Comparison of ENCODE assay signal across 8 cellular contexts in the genomic region with DNA sequence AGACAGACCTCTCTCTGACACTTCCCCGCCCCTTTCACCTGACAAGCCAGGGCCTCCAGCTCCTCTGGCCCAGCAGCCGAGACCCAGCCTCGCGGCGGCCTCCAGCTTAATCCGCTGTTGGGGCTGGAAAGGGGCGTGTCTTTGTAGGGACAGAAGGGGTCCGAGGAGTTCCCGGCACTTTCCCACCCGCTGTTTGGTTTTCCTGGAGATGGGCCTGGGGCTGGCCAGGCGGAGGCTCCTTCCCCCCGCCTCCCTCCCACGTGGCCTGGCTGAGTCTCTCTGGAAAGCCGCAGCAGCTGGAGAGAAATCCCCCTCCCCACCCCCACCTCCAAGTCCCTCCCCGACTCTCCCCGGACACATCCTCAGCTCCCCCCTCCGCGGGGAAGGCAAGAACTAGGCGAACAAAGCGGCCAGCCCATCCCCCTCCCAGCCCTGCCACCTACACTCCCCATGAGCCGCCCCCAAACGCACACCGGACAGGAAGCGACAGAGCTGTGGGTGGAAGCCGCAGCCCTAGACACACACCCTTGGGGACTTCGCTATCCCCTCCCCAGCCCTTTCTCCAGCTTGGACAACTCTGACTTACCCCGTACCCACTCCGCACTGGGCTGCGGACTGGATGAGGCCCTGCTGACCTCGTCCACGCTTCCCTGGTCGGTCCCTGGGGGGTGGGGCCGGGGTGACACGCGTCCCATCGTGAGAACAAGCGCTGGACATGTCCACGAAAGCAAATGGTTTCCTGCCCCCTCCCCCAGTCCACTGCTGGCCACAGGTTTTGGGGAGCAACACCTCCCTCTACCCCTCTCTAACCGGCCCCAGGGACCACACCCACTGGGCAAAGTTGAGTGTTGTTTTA. TPM values are rescaled to one million over a fixed set of nuclear protein-coding genes. Genes with fewer than 3 reads are reported as not detected.
DNase-seq lines count a peak whose midpoint lies in the region; ATAC-seq and TF ChIP-seq lines count a peak whose summit lies in the region.

No MANE protein-coding gene starts in this region.

- H3K4me3 Mint-ChIP-seq in activated naive CD8-positive, alpha-beta T cell treated with anti-CD3 and anti-CD28 coated beads, Interleukin-2, amount 50 U/mL, for 24 hours: peak overlapping the region; percentile 79

- TF ChIP-seq POLR2A in prostate gland (IDR thresholded peaks at IDR 0.05): no peak

- H3K4me3 ChIP-seq in HEK293 (ENCODE audit: low read depth, low read length): peak overlapping the region; percentile 59
- H3K4me3 ChIP-seq in right cardiac atrium (ENCODE audit: low read length): peak overlapping the region; percentile 69
- peak overlapping the region; percentile 7 to 43 for H3K4me3 ChIP-seq in prostate gland

- H3K27ac ChIP-seq in HEK293 (ENCODE audit: extremely low read depth, low read depth, low read length): peak overlapping the region; percentile 86
- H3K27ac ChIP-seq in right cardiac atrium (ENCODE audit: low read length): no peak overlapping the region
- no peak overlapping the region for H3K27ac ChIP-seq in prostate gland

- no peaks in the 10 kb centered on the region for H3K36me3 Mint-ChIP-seq in activated naive CD8-positive, alpha-beta T cell treated with anti-CD3 and anti-CD28 coated beads, Interleukin-2, amount 50 U/mL, for 24 hours (ENCODE audit: low read depth)

- H3K27ac Mint-ChIP-seq in activated naive CD8-positive, alpha-beta T cell treated with anti-CD3 and anti-CD28 coated beads, Interleukin-2, amount 50 U/mL, for 24 hours: no peak overlapping the region

- WGBS in right cardiac atrium: 4% methylated on average over 39 of the region's 39 CpGs
- WGBS in prostate gland: 5% methylated on average over 39 of the region's 39 CpGs

- CTCF ChIA-PET in HEK293 (lab: Yijun Ruan, JAX): interaction anchor here (0.7 to 2.9 kb wide), 8 partner anchors 8 to 37 kb away, joined by 3 to 27 read pairs (median 4); no protein-coding TSS in a partner anchor

- peaks cover 74% of the 10 kb centered on the region for H3K27me3 Mint-ChIP-seq in activated naive CD8-positive, alpha-beta T cell treated with anti-CD3 and anti-CD28 coated beads, Interleukin-2, amount 50 U/mL, for 24 hours

- no peaks in the 10 kb centered on the region for H3K27me3 ChIP-seq in right cardiac atrium (ENCODE audit: control insufficient read depth, insufficient read depth)
- no peaks in the 10 kb centered on the region for H3K27me3 ChIP-seq in prostate gland (replicated peaks; ENCODE audit: insufficient read depth)

- H3K4me1 Mint-ChIP-seq in activated naive CD8-positive, alpha-beta T cell treated with anti-CD3 and anti-CD28 coated beads, Interleukin-2, amount 50 U/mL, for 24 hours: peaks cover 15% of the 10 kb centered on the region

- POLR2A ChIA-PET in HEK293 (lab: Yijun Ruan, JAX): interaction anchor here (0.6 to 2.6 kb wide), 12 partner anchors 13 to 189 kb away, joined by 3 to 13 read pairs (median 4); a partner anchor contains a TSS

- TF ChIP-seq CTCF in HEK293 (tag by site-specific recombination; IDR thresholded peaks at IDR 0.05) (no peak), prostate gland (IDR thresholded peaks at IDR 0.05) (no peak)

- peaks cover 18% of the 10 kb centered on the region for H3K4me1 ChIP-seq in HEK293 (ENCODE audit: control insufficient read depth, insufficient read depth, low read length)
- H3K4me1 ChIP-seq in right cardiac atrium (ENCODE audit: control insufficient read depth, insufficient read depth, low read length): no peaks in the 10 kb centered on the region
- H3K4me1 ChIP-seq in prostate gland (replicated peaks): peaks cover 8% of the 10 kb centered on the region

- DNase-seq in CD1c-positive myeloid dendritic cell (ENCODE audit: extremely low spot score): peak; percentile 38
- peak; percentile 15 for DNase-seq in activated naive CD8-positive, alpha-beta T cell treated with anti-CD3 and anti-CD28 coated beads, Interleukin-2, amount 50 U/mL, for 24 hours
- DNase-seq in right cardiac atrium: peak; percentile 30 to 77 (median 67)
- no peak for DNase-seq in prostate gland (ENCODE audit: low spot score)
- DNase-seq in LoVo (ENCODE audit: low spot score): no peak

- H3K9me3 Mint-ChIP-seq in activated naive CD8-positive, alpha-beta T cell treated with anti-CD3 and anti-CD28 coated beads, Interleukin-2, amount 50 U/mL, for 24 hours: no peaks in the 10 kb centered on the region

- H3K9me3 ChIP-seq in HEK293 (ENCODE audit: control insufficient read depth, insufficient read depth, low read depth, low read length): no peaks in the 10 kb centered on the region
- no peaks in the 10 kb centered on the region for H3K9me3 ChIP-seq in right cardiac atrium (ENCODE audit: control insufficient read depth, low read length)
- no peaks in the 10 kb centered on the region for H3K9me3 ChIP-seq in prostate gland

- intact Hi-C loops in right cardiac atrium (cut with DNase I): no loop called here
- intact Hi-C loops in prostate gland (cut with DNase I): no loop called here

- H3K36me3 ChIP-seq in HEK293 (ENCODE audit: control insufficient read depth in 2 of 2, insufficient read depth in 1 of 2, low read length in 2 of 2): no peaks in the 10 kb centered on the region
- no peaks in the 10 kb centered on the region for H3K36me3 ChIP-seq in prostate gland

- ATAC-seq in activated naive CD8-positive, alpha-beta T cell treated with anti-CD3 and anti-CD28 coated beads, Interleukin-2, amount 50 U/mL, for 24 hours: peak; percentile 17
- ATAC-seq in right cardiac atrium (peak; percentile 43 to 49), HG03175 (IDR thresholded peaks at IDR 0.05; ENCODE audit: unreplicated experiment) (no peak), HG03095 (IDR thresholded peaks at IDR 0.05; ENCODE audit: unreplicated experiment) (no peak)

TF ChIP-seq in HEK293, 187 proteins besides CTCF, POLR2A, EP300 and RAD21 (continues in another document):
- TF ChIP-seq ZNF433 (tag by site-specific recombination; IDR thresholded peaks at IDR 0.05; ENCODE audit: low read depth) (no peak), ZXDB (tag by site-specific recombination; IDR thresholded peaks at IDR 0.05) (no peak), ZBTB20 (tag by site-specific recombination; IDR thresholded peaks at IDR 0.05) (peak; percentile 46), ZNF157 (tag by site-specific recombination; IDR thresholded peaks at IDR 0.05) (no peak), KLF7 (tag by site-specific recombination; IDR thresholded peaks at IDR 0.05; ENCODE audit: borderline replicate concordance) (no peak; the same call in 1 of the 2 replicates), ZNF560 (tag by site-specific recombination; IDR thresholded peaks at IDR 0.05; ENCODE audit: borderline replicate concordance) (no peak)
- TF ChIP-seq, protein P1, sequence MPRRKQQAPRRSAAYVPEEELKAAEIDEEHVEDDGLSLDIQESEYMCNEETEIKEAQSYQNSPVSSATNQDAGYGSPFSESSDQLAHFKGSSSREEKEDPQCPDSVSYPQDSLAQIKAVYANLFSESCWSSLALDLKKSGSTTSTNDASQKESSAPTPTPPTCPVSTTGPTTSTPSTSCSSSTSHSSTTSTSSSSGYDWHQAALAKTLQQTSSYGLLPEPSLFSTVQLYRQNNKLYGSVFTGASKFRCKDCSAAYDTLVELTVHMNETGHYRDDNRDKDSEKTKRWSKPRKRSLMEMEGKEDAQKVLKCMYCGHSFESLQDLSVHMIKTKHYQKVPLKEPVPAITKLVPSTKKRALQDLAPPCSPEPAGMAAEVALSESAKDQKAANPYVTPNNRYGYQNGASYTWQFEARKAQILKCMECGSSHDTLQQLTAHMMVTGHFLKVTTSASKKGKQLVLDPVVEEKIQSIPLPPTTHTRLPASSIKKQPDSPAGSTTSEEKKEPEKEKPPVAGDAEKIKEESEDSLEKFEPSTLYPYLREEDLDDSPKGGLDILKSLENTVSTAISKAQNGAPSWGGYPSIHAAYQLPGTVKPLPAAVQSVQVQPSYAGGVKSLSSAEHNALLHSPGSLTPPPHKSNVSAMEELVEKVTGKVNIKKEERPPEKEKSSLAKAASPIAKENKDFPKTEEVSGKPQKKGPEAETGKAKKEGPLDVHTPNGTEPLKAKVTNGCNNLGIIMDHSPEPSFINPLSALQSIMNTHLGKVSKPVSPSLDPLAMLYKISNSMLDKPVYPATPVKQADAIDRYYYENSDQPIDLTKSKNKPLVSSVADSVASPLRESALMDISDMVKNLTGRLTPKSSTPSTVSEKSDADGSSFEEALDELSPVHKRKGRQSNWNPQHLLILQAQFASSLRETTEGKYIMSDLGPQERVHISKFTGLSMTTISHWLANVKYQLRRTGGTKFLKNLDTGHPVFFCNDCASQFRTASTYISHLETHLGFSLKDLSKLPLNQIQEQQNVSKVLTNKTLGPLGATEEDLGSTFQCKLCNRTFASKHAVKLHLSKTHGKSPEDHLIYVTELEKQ (tag by site-specific recombination; IDR thresholded peaks at IDR 0.05; ENCODE audit: borderline replicate concordance): peak; percentile 44; the same call in 1 of the 2 replicates
- TF ChIP-seq, protein P2, sequence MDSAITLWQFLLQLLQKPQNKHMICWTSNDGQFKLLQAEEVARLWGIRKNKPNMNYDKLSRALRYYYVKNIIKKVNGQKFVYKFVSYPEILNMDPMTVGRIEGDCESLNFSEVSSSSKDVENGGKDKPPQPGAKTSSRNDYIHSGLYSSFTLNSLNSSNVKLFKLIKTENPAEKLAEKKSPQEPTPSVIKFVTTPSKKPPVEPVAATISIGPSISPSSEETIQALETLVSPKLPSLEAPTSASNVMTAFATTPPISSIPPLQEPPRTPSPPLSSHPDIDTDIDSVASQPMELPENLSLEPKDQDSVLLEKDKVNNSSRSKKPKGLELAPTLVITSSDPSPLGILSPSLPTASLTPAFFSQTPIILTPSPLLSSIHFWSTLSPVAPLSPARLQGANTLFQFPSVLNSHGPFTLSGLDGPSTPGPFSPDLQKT (IDR thresholded peaks at IDR 0.05; ENCODE audit: borderline replicate concordance, low read depth, low read length): no peak

RNA-seq across cellular contexts. Expression of a gene that starts 1.2 kb away (rescaled TPM):
- total RNA-seq in right cardiac atrium (1 to 10 TPM; 1.6 to 5.3 (median 4.4) TPM), prostate gland (1 to 10 TPM in 1 of 2 donors, under 1 TPM in 1; 0.14 to 4.6 TPM)
- polyA plus RNA-seq in right cardiac atrium: 2.2 TPM

RNA-seq across cellular contexts. Expression of a gene that starts 43.8 kb away (rescaled TPM):
- under 1 TPM in 2 of 4 donors, not detected in 2; 0.09 to 0.14 TPM for total RNA-seq in right cardiac atrium
- 0.09 TPM for polyA plus RNA-seq in right cardiac atrium
- total RNA-seq in prostate gland: 1 to 10 TPM in 1 of 2 donors, under 1 TPM in 1; 0.05 to 2.7 TPM

Comparison
In these comparisons a context has a peak if more than half of its experiments do, and no peak if none do; other contexts are left out.
1. DNase-seq: peak in CD1c-positive myeloid dendritic cell (single experiment), activated naive CD8-positive, alpha-beta T cell treated with anti-CD3 and anti-CD28 coated beads, Interleukin-2, amount 50 U/mL, for 24 hours (single experiment) and right cardiac atrium (3 of 3); none in prostate gland (single experiment) and LoVo (single experiment).
2. ATAC-seq: peak in activated naive CD8-positive, alpha-beta T cell treated with anti-CD3 and anti-CD28 coated beads, Interleukin-2, amount 50 U/mL, for 24 hours (single experiment) and right cardiac atrium (2 of 2); none in HG03175 (single experiment) and HG03095 (single experiment).
3. Peak in every context shown above with its lines, with median percentiles within 50 percentile points of each other: H3K4me3 ChIP-seq.